In the genomic region with DNA sequence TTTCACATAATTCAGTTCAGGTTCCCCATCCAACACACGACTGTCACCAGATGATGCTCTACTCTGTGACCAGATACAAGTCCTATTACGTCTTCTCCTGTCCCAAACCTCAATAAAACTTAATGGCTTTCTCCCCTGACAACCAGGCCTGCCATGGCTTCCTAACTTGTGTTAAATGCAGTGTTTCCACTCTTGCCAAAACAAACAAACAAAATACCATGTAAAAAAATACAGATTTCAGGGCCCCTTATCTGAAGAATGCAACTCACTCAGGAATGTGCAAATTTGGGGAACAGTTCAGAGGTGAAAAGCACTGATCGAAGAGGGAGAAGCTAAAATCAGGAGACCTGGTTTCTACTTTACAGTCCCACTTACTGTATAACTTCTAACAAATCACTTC, we compare ENCODE assay signal across 8 cellular contexts. TPM values are rescaled to one million over a fixed set of nuclear protein-coding genes. Genes with fewer than 3 reads are reported as not detected.
DNase-seq lines count a peak whose midpoint lies in the region; ATAC-seq and TF ChIP-seq lines count a peak whose summit lies in the region.

No MANE protein-coding gene starts in this region.

- H3K27ac ChIP-seq in psoas muscle: peak overlapping the region; percentile 85

- intact Hi-C loops in psoas muscle (cut with DNase I): no loop called here

- H3K27me3 ChIP-seq in psoas muscle (ENCODE audit: insufficient read depth in 3 of 3, low read length in 2 of 3): no peaks in the 10 kb centered on the region

- TF ChIP-seq CTCF in fibroblast of mammary gland (conservative IDR thresholded peaks at IDR 0.05; ENCODE audit: control insufficient read depth, insufficient read depth, low read depth, low read length) (no peak), psoas muscle (IDR thresholded peaks at IDR 0.05) (no peak), GM10266 (IDR thresholded peaks at IDR 0.05; ENCODE audit: control insufficient read depth, insufficient read depth, low read depth, missing control alignments) (no peak)

- no peak for ATAC-seq in psoas muscle
- no peak for ATAC-seq in HG02798 (IDR thresholded peaks at IDR 0.05; ENCODE audit: poor library complexity, unreplicated experiment)

- H3K36me3 ChIP-seq in psoas muscle (ENCODE audit: insufficient read depth in 1 of 2, low read depth in 1 of 2): peaks cover 8 to 23% of the 10 kb centered on the region in 2 donors

- H3K9me3 ChIP-seq in psoas muscle: no peaks in the 10 kb centered on the region

- WGBS in psoas muscle, 3 donors: 29% methylated on average over 3 of the region's 3 CpGs

- H3K4me1 ChIP-seq in psoas muscle: peaks cover 20% of the 10 kb centered on the region

- H3K4me3 ChIP-seq in GM08714 (ENCODE audit: low read length) (peak overlapping the region; percentile 99), fibroblast of mammary gland (ENCODE audit: control insufficient read depth, low read depth, low read length) (peak overlapping the region; percentile 85), psoas muscle (peak overlapping the region; percentile 91)

- DNase-seq in SK-N-DZ (ENCODE audit: low spot score) (peak; percentile 4), fibroblast of mammary gland (ENCODE audit: low read depth) (no peak), psoas muscle (no peak), GM10266 (ENCODE audit: extremely low spot score) (no peak), NCI-H345 treated with DMSO at 0.1 percent for 48 hours (lab: John Stamatoyannopoulos, UW; ENCODE audit: unreplicated experiment) (no peak), HuH-7.5 (ENCODE audit: low spot score) (no peak)

RNA-seq across cellular contexts. Expression of a gene that starts 0.9 kb away (rescaled TPM):
- 102 and 103 TPM in 2 replicates for polyA plus RNA-seq in SK-N-DZ (2014; cell fraction: cytosol; rRNA removed)
- polyA plus RNA-seq in SK-N-DZ (2014; cell fraction: nucleus; rRNA removed): 247 and 296 TPM in 2 replicates
- under 1 TPM in 3 of 4 donors, not detected in 1; 0.30 to 0.48 (median 0.37) TPM for total RNA-seq in psoas muscle
- polyA plus RNA-seq in psoas muscle: under 1 TPM; 0.15 to 0.25 (median 0.18) TPM
